27 cellular contexts compared by ENCODE assay signal in the genomic region with DNA sequence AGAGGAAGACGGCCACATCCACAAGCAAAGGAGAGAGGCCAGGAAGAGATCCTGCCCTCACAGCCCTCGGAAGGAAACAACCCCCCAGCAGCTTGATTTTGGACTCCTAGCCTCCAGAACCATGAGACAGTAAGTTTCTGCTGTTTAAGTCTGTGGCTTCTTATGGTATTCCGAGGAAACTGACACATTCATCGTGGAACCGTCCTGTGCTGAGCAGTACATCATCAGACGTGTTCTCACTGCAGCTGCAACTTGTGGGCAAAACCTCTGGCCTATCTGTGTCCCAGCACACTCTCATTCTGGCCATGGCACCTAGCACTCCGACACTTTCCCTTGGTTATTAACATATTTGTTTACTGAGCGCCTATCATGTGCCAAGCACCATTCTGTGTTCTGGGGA.
DNase-seq lines count a peak whose midpoint lies in the region; ATAC-seq, FAIRE-seq and TF ChIP-seq lines count a peak whose summit lies in the region.
"Had no signal": no experiment of that assay in that cellular context is flagged by ENCODE, and none has a peak within 500 bp of the region (broad histone marks: within the 10 kb centered on the region; RNA-seq: fewer than 3 reads in every experiment).

No MANE protein-coding gene starts in this region.

- intact Hi-C loops in dendritic cell treated with granulocyte-macrophage colony-stimulating factor and Interleukin-4, amounts not matched to agents 40 ng/mL and 50 ng/mL, for 4 days (cut with micrococcal nuclease), result no loop called here
- intact Hi-C loops in kidney (cut with DNase I), result no loop called here

- H3K36me3 Mint-ChIP-seq in dendritic cell treated with granulocyte-macrophage colony-stimulating factor and Interleukin-4, amounts not matched to agents 40 ng/mL and 50 ng/mL, for 4 days (ENCODE audit: low read depth), result peaks cover 46% of the 10 kb centered on the region
- H3K36me3 Mint-ChIP-seq in nephron progenitor cell (ENCODE audit: low read depth), result peaks cover 3% of the 10 kb centered on the region

- H3K4me3 ChIP-seq in GM23248, result no peak overlapping the region
- no peak overlapping the region for H3K4me3 ChIP-seq in kidney (ENCODE audit: low read length in 2 of 2)
- H3K4me3 ChIP-seq: BLaER1, GM12878 had no signal

- H3K79me2 ChIP-seq in GM23248 (ENCODE audit: insufficient read depth), result no peaks in the 10 kb centered on the region

- H3F3A ChIP-seq in GM23248 (ENCODE audit: insufficient read depth), result peaks cover 17% of the 10 kb centered on the region

- H2AFZ ChIP-seq in GM23248, result no peak overlapping the region; the same call in 1 of the 2 replicates

- no peaks in the 10 kb centered on the region for H4K20me1 ChIP-seq in GM23248 (ENCODE audit: insufficient read depth)
- H4K20me1 ChIP-seq: BLaER1 had no signal

- H3K27ac ChIP-seq in GM23248, result no peak overlapping the region
- H3K27ac ChIP-seq in kidney (ENCODE audit: low read depth in 2 of 2, low read length in 2 of 2), result no peak overlapping the region
- H3K27ac ChIP-seq: BLaER1 had no signal

- no peak for ATAC-seq in GM21619 (IDR thresholded peaks at IDR 0.05; ENCODE audit: unreplicated experiment)
- ATAC-seq: GM12878, HCT116, Panc1, SK-N-SH treated with all-trans-retinoic acid at 6 μM for 48 hours, T-cell had no signal

- H3K36me3 ChIP-seq in GM23248 (ENCODE audit: low read depth) (no peaks in the 10 kb centered on the region), kidney (ENCODE audit: control insufficient read depth in 1 of 2, insufficient read depth in 2 of 2, low read length in 2 of 2) (no peaks in the 10 kb centered on the region)
- H3K36me3 ChIP-seq: BLaER1 had no signal

- H3K4me1 ChIP-seq in GM23248 (ENCODE audit: insufficient read depth) (peaks cover 48% of the 10 kb centered on the region), kidney (ENCODE audit: control insufficient read depth in 1 of 2, insufficient read depth in 1 of 2, low read depth in 1 of 2, low read length in 2 of 2) (peaks cover 0 to 7% of the 10 kb centered on the region in 2 donors)

- H3K9ac ChIP-seq in GM23248, result no peak overlapping the region
- no peak overlapping the region for H3K9ac ChIP-seq in kidney (ENCODE audit: low read length in 2 of 2)
- H3K9ac ChIP-seq: BLaER1 had no signal

- H3K9me3 Mint-ChIP-seq in dendritic cell treated with granulocyte-macrophage colony-stimulating factor and Interleukin-4, amounts not matched to agents 40 ng/mL and 50 ng/mL, for 4 days, result no peaks in the 10 kb centered on the region
- peaks cover 24% of the 10 kb centered on the region for H3K9me3 Mint-ChIP-seq in nephron progenitor cell

- H3K27me3 Mint-ChIP-seq in dendritic cell treated with granulocyte-macrophage colony-stimulating factor and Interleukin-4, amounts not matched to agents 40 ng/mL and 50 ng/mL, for 4 days, result peaks cover 7% of the 10 kb centered on the region
- H3K27me3 Mint-ChIP-seq in nephron progenitor cell (ENCODE audit: low read depth, poor library complexity), result peaks cover 4% of the 10 kb centered on the region

- H3K27ac Mint-ChIP-seq in dendritic cell treated with granulocyte-macrophage colony-stimulating factor and Interleukin-4, amounts not matched to agents 40 ng/mL and 50 ng/mL, for 4 days, result peak overlapping the region; percentile 65
- peak overlapping the region; percentile 26 for H3K27ac Mint-ChIP-seq in nephron progenitor cell
- H3K27ac Mint-ChIP-seq: CD4-positive, alpha-beta T cell; T-cell had no signal

- 42 to 52% methylated on average over 8 of the region's 8 CpGs for WGBS in GM23248 (ENCODE audit: low coverage in 1 of 2, low lambda C conversion rate in 2 of 2, missing lambda C conversion rate in 2 of 2), 2 experiments

- in situ Hi-C loops in GM23248 (cut with MboI), result no loop called here

- no peak overlapping the region for H3K4me2 ChIP-seq in GM23248 (ENCODE audit: unreplicated experiment)
- H3K4me2 ChIP-seq: BLaER1 had no signal

- H3K9me3 ChIP-seq in GM23248 (ENCODE audit: low read depth), result no peaks in the 10 kb centered on the region
- H3K9me3 ChIP-seq in kidney (ENCODE audit: control insufficient read depth in 1 of 2, low read length in 2 of 2), result no peaks in the 10 kb centered on the region

- no peaks in the 10 kb centered on the region for H3K27me3 ChIP-seq in GM23248 (replicated peaks; ENCODE audit: insufficient read depth)
- H3K27me3 ChIP-seq: BLaER1 had no signal

- peak; percentile 46 for FAIRE-seq in urothelium cell line (lab: Jason Lieb, UNC)
- FAIRE-seq in kidney (lab: Jason Lieb, UNC), result no peak
- FAIRE-seq: A204.1, GM12878 had no signal

- peak; percentile 58 for DNase-seq in GM23248
- DNase-seq in nephron progenitor cell, result no peak
- no peak for DNase-seq in urothelium cell line (ENCODE audit: low spot score)
- no peak for DNase-seq in DMS153 treated with DMSO at 0.1 percent for 48 hours (lab: John Stamatoyannopoulos, UW; ENCODE audit: unreplicated experiment)
- DNase-seq in kidney, result no peak
- DNase-seq: CD4-positive, alpha-beta T cell; COR-L47; DMS 273 treated with DMSO at 0.1 percent for 48 hours; DND-41; GOT3; MM.1S; NCI-H1048; NCI-H1436; NCI-H1930; NCI-H226; NCI-H774; NK-92 treated with Interleukin-12 subunit alpha and Interleukin-12 subunit beta, amount 100 ng/mL, for 24 hours; SIG-M5; T-cell had no signal

- H3K4me3 Mint-ChIP-seq in dendritic cell treated with granulocyte-macrophage colony-stimulating factor and Interleukin-4, amounts not matched to agents 40 ng/mL and 50 ng/mL, for 4 days, result no peak overlapping the region
- no peak overlapping the region for H3K4me3 Mint-ChIP-seq in nephron progenitor cell
- H3K4me3 Mint-ChIP-seq: CD4-positive, alpha-beta T cell; T-cell had no signal

- no peaks in the 10 kb centered on the region for H3K9me2 ChIP-seq in GM23248 (ENCODE audit: insufficient read depth)

- H3K4me1 Mint-ChIP-seq in dendritic cell treated with granulocyte-macrophage colony-stimulating factor and Interleukin-4, amounts not matched to agents 40 ng/mL and 50 ng/mL, for 4 days (ENCODE audit: low read depth), result peaks cover 81% of the 10 kb centered on the region
- peaks cover 71% of the 10 kb centered on the region for H3K4me1 Mint-ChIP-seq in nephron progenitor cell
- H3K4me1 Mint-ChIP-seq: T-cell had no signal

- TF ChIP-seq CTCF in nephron progenitor cell (IDR thresholded peaks at IDR 0.05), result no peak
- TF ChIP-seq CTCF in kidney (IDR thresholded peaks at IDR 0.05; ENCODE audit: borderline replicate concordance, extremely low read depth, insufficient read depth), result no peak
